ENCODE assay signal across 13 cellular contexts in genomic region chr12:62468935-62469334, GRCh38. TPM values are rescaled to one million over a fixed set of nuclear protein-coding genes. Genes with fewer than 3 reads are reported as not detected.
DNase-seq lines count a peak whose midpoint lies in the region; ATAC-seq and TF ChIP-seq lines count a peak whose summit lies in the region.
"Had no signal": no experiment of that assay in that cellular context is flagged by ENCODE, and none has a peak within 500 bp of the region (broad histone marks: within the 10 kb centered on the region; RNA-seq: fewer than 3 reads in every experiment).

No MANE protein-coding gene starts in this region.

- CTCF ChIA-PET in OCI-LY7 (lab: Charles Lee; ENCODE audit: unreplicated experiment), result no interaction called here

- WGBS in smooth muscle cell (ENCODE audit: low lambda C conversion rate), result 84% methylated on average over 8 of the region's 8 CpGs

- ATAC-seq in activated T-cell treated with anti-CD3 and anti-CD28 coated beads, Interleukin-2, amount 50 U/mL, for 4 hours, result no peak
- no peak for ATAC-seq in HG03342 (IDR thresholded peaks at IDR 0.05; ENCODE audit: unreplicated experiment)
- ATAC-seq in HG03354 (IDR thresholded peaks at IDR 0.05; ENCODE audit: poor library complexity, severe bottlenecking, unreplicated experiment), result no peak

- H3K4me3 ChIP-seq in OCI-LY7 (ENCODE audit: low read depth, low read length, poor library complexity, severe bottlenecking) (peak overlapping the region; percentile 99), epithelial cell of proximal tubule (ENCODE audit: low read depth, low read length) (peak overlapping the region; percentile 15), smooth muscle cell (peak overlapping the region; percentile 87)

- H4K20me1 ChIP-seq in OCI-LY7 (ENCODE audit: insufficient read depth, low read length) (peaks cover 16% of the 10 kb centered on the region; the same call in 1 of the 2 replicates), smooth muscle cell (ENCODE audit: low read depth) (peaks cover 59% of the 10 kb centered on the region)

- peaks cover 32% of the 10 kb centered on the region for H3K4me1 Mint-ChIP-seq in activated T-cell treated with anti-CD3 and anti-CD28 coated beads, Interleukin-2, amount 50 U/mL, for 4 hours (ENCODE audit: low read depth)

- no peak overlapping the region for H3K27ac ChIP-seq in OCI-LY7 (ENCODE audit: low read depth, low read length, poor library complexity, severe bottlenecking)
- H3K27ac ChIP-seq in smooth muscle cell (ENCODE audit: low read depth), result no peak overlapping the region
- H3K27ac ChIP-seq: C4-2B had no signal

- H3K4me3 Mint-ChIP-seq in activated T-cell treated with anti-CD3 and anti-CD28 coated beads, Interleukin-2, amount 50 U/mL, for 4 hours, result peak overlapping the region; percentile 46
- H3K4me3 Mint-ChIP-seq: dendritic cell treated with granulocyte-macrophage colony-stimulating factor and Interleukin-4, amounts not matched to agents 40 ng/mL and 50 ng/mL, for 4 days had no signal

- no peak for TF ChIP-seq CTCF in OCI-LY7 (conservative IDR thresholded peaks at IDR 0.05; ENCODE audit: low read length)
- no peak for TF ChIP-seq CTCF in epithelial cell of proximal tubule (conservative IDR thresholded peaks at IDR 0.05; ENCODE audit: low read depth, low read length)
- no peak for TF ChIP-seq CTCF in smooth muscle cell (IDR thresholded peaks at IDR 0.05; ENCODE audit: borderline replicate concordance, insufficient read depth, poor library complexity, severe bottlenecking)

- BruUV-seq in OCI-LY7 (replicated peaks; lab: Mats Ljungman, UMichigan), result no TSS peak

- peaks cover 28% of the 10 kb centered on the region for H3K36me3 ChIP-seq in OCI-LY7 (ENCODE audit: insufficient read depth, low read length)
- no peaks in the 10 kb centered on the region for H3K36me3 ChIP-seq in smooth muscle cell (ENCODE audit: low read depth)

- H3K9me3 ChIP-seq in OCI-LY7 (ENCODE audit: low read length) (peaks cover 2% of the 10 kb centered on the region), smooth muscle cell (replicated peaks; ENCODE audit: low read depth) (no peaks in the 10 kb centered on the region)

- H3K9me3 Mint-ChIP-seq in activated T-cell treated with anti-CD3 and anti-CD28 coated beads, Interleukin-2, amount 50 U/mL, for 4 hours, result peaks cover 3% of the 10 kb centered on the region

- DNase-seq in activated T-cell treated with anti-CD3 and anti-CD28 coated beads, Interleukin-2, amount 50 U/mL, for 4 hours, result no peak
- DNase-seq in activated T-cell treated with anti-CD3 and anti-CD28 coated beads, Interleukin-2, amount 50 U/mL, for 1 hour, result no peak
- DNase-seq in OCI-LY7 (ENCODE audit: low spot score) (no peak), epithelial cell of proximal tubule (ENCODE audit: low read depth) (no peak), smooth muscle cell (lab: John Stamatoyannopoulos, UW; ENCODE audit: unreplicated experiment) (no peak), CD1c-positive myeloid dendritic cell (ENCODE audit: extremely low spot score) (no peak)
- DNase-seq: activated CD4-positive, alpha-beta memory T cell treated with anti-CD3 and anti-CD28 coated beads, Interleukin-2, amount 10 ng/mL, durations not matched to agents 7 days and 5 days; NCI-H2029 treated with DMSO at 0.1 percent for 48 hours; stimulated activated CD8-positive, alpha-beta memory T cell treated with anti-CD3 and anti-CD28 coated beads, Interleukin-4, amount 100 ng/mL, for 48 hours had no signal

- H3K36me3 Mint-ChIP-seq in activated T-cell treated with anti-CD3 and anti-CD28 coated beads, Interleukin-2, amount 50 U/mL, for 4 hours (ENCODE audit: insufficient read depth), result peaks cover 2% of the 10 kb centered on the region

- intact Hi-C loops in OCI-LY7 (cut with micrococcal nuclease; ENCODE audit: unreplicated experiment), result loop anchor here (10.0 kb wide), 3 partner anchors 136 to 944 kb away; partner anchors contain the start of gene USP15

- H3K9me2 ChIP-seq in OCI-LY7 (ENCODE audit: insufficient read depth, low read length), result no peaks in the 10 kb centered on the region

- peaks cover 19% of the 10 kb centered on the region for H3K4me1 ChIP-seq in OCI-LY7 (ENCODE audit: insufficient read depth, low read length, poor library complexity, severe bottlenecking)
- H3K4me1 ChIP-seq in smooth muscle cell (ENCODE audit: low read depth), result peaks cover 16% of the 10 kb centered on the region

- H3K27me3 Mint-ChIP-seq in activated T-cell treated with anti-CD3 and anti-CD28 coated beads, Interleukin-2, amount 50 U/mL, for 4 hours (ENCODE audit: low read depth), result no peaks in the 10 kb centered on the region
- H3K27me3 Mint-ChIP-seq: activated CD4-positive, alpha-beta memory T cell treated with anti-CD3 and anti-CD28 coated beads, Interleukin-2, amount 10 ng/mL, durations not matched to agents 7 days and 5 days; dendritic cell treated with granulocyte-macrophage colony-stimulating factor and Interleukin-4, amounts not matched to agents 40 ng/mL and 50 ng/mL, for 4 days had no signal

- no peaks in the 10 kb centered on the region for H3K27me3 ChIP-seq in smooth muscle cell (ENCODE audit: low read depth)

- H3K79me2 ChIP-seq in OCI-LY7 (ENCODE audit: insufficient read depth, low read depth, low read length) (peaks cover 54% of the 10 kb centered on the region), smooth muscle cell (ENCODE audit: low read depth) (peaks cover 73% of the 10 kb centered on the region)

- H3K4me2 ChIP-seq in OCI-LY7 (ENCODE audit: low read length) (peak overlapping the region; percentile 99), smooth muscle cell (peak overlapping the region; percentile 89)

- no peaks in the 10 kb centered on the region for H3F3A ChIP-seq in smooth muscle cell (ENCODE audit: low read depth)

- no peak overlapping the region for H3K9ac ChIP-seq in smooth muscle cell (ENCODE audit: low read depth)

- POLR2A ChIA-PET in OCI-LY7 (lab: Charles Lee), result interaction anchor here (0.6 to 0.7 kb wide), 3 partner anchors 11 to 77 kb away, joined by 3 to 4 read pairs (median 4); no protein-coding TSS in a partner anchor

- H2AFZ ChIP-seq in OCI-LY7 (ENCODE audit: low read length) (no peak overlapping the region), smooth muscle cell (ENCODE audit: low read depth) (no peak overlapping the region)

RNA-seq across cellular contexts. Expression of gene MON2, which starts 2.3 kb away (rescaled TPM):
- 10 to 100 TPM; 25.9 to 28.4 (median 27.6) TPM for total RNA-seq in activated T-cell treated with anti-CD3 and anti-CD28 coated beads, Interleukin-2, amount 50 U/mL, for 4 hours
- total RNA-seq in OCI-LY7 (2014; rRNA removed; shearing (Covaris generic)), result 26.6 and 31.6 TPM in 2 replicates
- total RNA-seq in OCI-LY7 (2022), result 54.7 and 58.4 TPM in 2 replicates
- 11.6 and 15.9 TPM in 2 replicates for total RNA-seq in epithelial cell of proximal tubule
- total RNA-seq in smooth muscle cell, result 72.5 and 73.5 TPM in 2 replicates
- 18.1 and 20.9 TPM in 2 replicates for polyA plus RNA-seq in smooth muscle cell

Comparison
In these comparisons a context has a peak if more than half of its experiments do, and no peak if none do; other contexts are left out.
1. H3K4me3 ChIP-seq: peak in every context shown above with its lines; median percentile 99 in OCI-LY7; 87 in smooth muscle cell; 15 in epithelial cell of proximal tubule.